In genomic region chr4:924107-925096, GRCh38 we compare ENCODE assay signal across 7 cellular contexts. TPM values are rescaled to one million over a fixed set of nuclear protein-coding genes. Genes with fewer than 3 reads are reported as not detected.
DNase-seq lines count a peak whose midpoint lies in the region; ATAC-seq, FAIRE-seq and TF ChIP-seq lines count a peak whose summit lies in the region.

No MANE protein-coding gene starts in this region.

- DNase-seq in GM12878 (ENCODE audit: low read depth, low spot score) (peak; percentile 50), posterior vena cava (ENCODE audit: low spot score) (peak; percentile 72), testis (no peak)
- DNase-seq in stimulated activated CD4-positive, alpha-beta T cell treated with anti-CD3 and anti-CD28 coated beads, Interleukin-4, amount 100 ng/mL, for 1 hour = no peak
- DNase-seq in NK-92 treated with Interleukin-12 subunit alpha and Interleukin-12 subunit beta, amount 100 ng/mL, for 24 hours (lab: John Stamatoyannopoulos, UW) = no peak

- no peak overlapping the region for H3K9ac ChIP-seq in GM12878 (ENCODE audit: control insufficient read depth, insufficient read depth, low read length)

- peak; percentile 40 for ATAC-seq in GM18907 (IDR thresholded peaks at IDR 0.05; ENCODE audit: unreplicated experiment)
- peak; percentile 41 for ATAC-seq in HG03520 (IDR thresholded peaks at IDR 0.05; ENCODE audit: unreplicated experiment)
- peak; percentile 74 for ATAC-seq in GM12878

- TF ChIP-seq POLR2A in GM12878 (IDR thresholded peaks at IDR 0.05; ENCODE audit: low read depth, low read length) = no peak
- TF ChIP-seq POLR2A in testis (IDR thresholded peaks at IDR 0.05) = no peak

- POLR2A ChIA-PET in GM12878 (lab: Charles Lee) = interaction anchor here (0.7 to 2.1 kb wide), 4 partner anchors 8 to 276 kb away, joined by 4 to 15 read pairs (median 6); partner anchors contain the start of genes GAK and TMEM175

- 8% methylated on average over 18 of the region's 18 CpGs for WGBS in GM12878 (ENCODE audit: insufficient coverage, insufficient replicate concordance, low lambda C conversion rate, missing lambda C conversion rate)
- 80 to 83% methylated on average over 16 to 18 of the region's 18 CpGs for WGBS in testis, 2 donors

- in situ Hi-C loops in GM12878 (cut with MboI) = no loop called here

- no peak overlapping the region for H2AFZ ChIP-seq in GM12878 (ENCODE audit: control insufficient read depth, low read depth, low read length)

- no peak for TF ChIP-seq EP300 in GM12878 (IDR thresholded peaks at IDR 0.05; ENCODE audit: borderline replicate concordance in 1 of 2, control insufficient read depth in 1 of 2, low read depth in 2 of 2, low read length in 2 of 2)

- no TSS peak for BruUV-seq in GM12878 (replicated peaks; lab: Mats Ljungman, UMichigan)

- peaks cover 45% of the 10 kb centered on the region for H3K4me1 ChIP-seq in GM12878 (ENCODE audit: control insufficient read depth, insufficient read depth, low read length)
- H3K4me1 ChIP-seq in testis = no peaks in the 10 kb centered on the region

- peak overlapping the region; percentile 61 for H3K4me2 ChIP-seq in GM12878 (ENCODE audit: control insufficient read depth, insufficient read depth)

- CTCF ChIA-PET in GM12878 (lab: Yijun Ruan, JAX) = interaction anchor here (0.6 kb wide), 1 partner anchor 12 kb away, joined by 3 read pairs; no protein-coding TSS in a partner anchor

- H3K4me3 ChIP-seq in GM12878 (no peak overlapping the region; the same call in 1 of the 2 replicates), testis (no peak overlapping the region)

- no peak for TF ChIP-seq RAD21 in GM12878 (IDR thresholded peaks at IDR 0.05; ENCODE audit: insufficient read depth, low read depth, low read length)

- TF ChIP-seq CTCF in GM12878 (IDR thresholded peaks at IDR 0.05 in 2 of 3, conservative IDR thresholded peaks at IDR 0.05 in 1 of 3; ENCODE audit: control insufficient read depth in 2 of 3, extremely low read depth in 1 of 3, insufficient read depth in 1 of 3, low read depth in 3 of 3, low read length in 3 of 3) (no peak), testis (IDR thresholded peaks at IDR 0.05) (no peak)

- H3K79me2 ChIP-seq in GM12878 (ENCODE audit: control insufficient read depth, insufficient read depth, low read length) = peaks cover 76% of the 10 kb centered on the region

- H3K27ac ChIP-seq in GM12878 (ENCODE audit: control insufficient read depth, insufficient read depth) = peak overlapping the region; percentile 79
- no peak overlapping the region for H3K27ac ChIP-seq in testis

- peaks cover 8% of the 10 kb centered on the region; the same call in 1 of the 2 replicates for H4K20me1 ChIP-seq in GM12878 (ENCODE audit: control insufficient read depth, insufficient read depth)

- FAIRE-seq in GM12878 (lab: Jason Lieb, UNC) = peak; percentile 7

- SMC1A ChIA-PET in GM12878 (lab: Charles Lee; ENCODE audit: uncharacterized antibody, unreplicated experiment) = interaction anchor here (0.6 to 4.1 kb wide), 3 partner anchors 11 to 62 kb away, joined by 4 to 47 read pairs (median 5); partner anchors contain the start of gene IDUA

- RAD21 ChIA-PET in GM12878 (lab: Charles Lee; ENCODE audit: unreplicated experiment) = interaction anchor here (1.0 to 1.3 kb wide), 2 partner anchors 8 to 11 kb away, joined by 4 to 7 read pairs; partner anchors contain the start of genes GAK and TMEM175

- peaks cover 2 to 4% of the 10 kb centered on the region in 2 experiments; a peak in 3 of 4 replicates for H3K36me3 ChIP-seq in GM12878 (ENCODE audit: control insufficient read depth in 2 of 2, insufficient read depth in 2 of 2, low read length in 1 of 2)
- H3K36me3 ChIP-seq in testis (ENCODE audit: low read depth, missing control alignments) = no peaks in the 10 kb centered on the region

- H3K27me3 ChIP-seq in GM12878 (replicated peaks in 1 of 2; ENCODE audit: control insufficient read depth in 2 of 2, insufficient read depth in 2 of 2, low read length in 1 of 2) = no peaks in the 10 kb centered on the region
- no peaks in the 10 kb centered on the region for H3K27me3 ChIP-seq in testis

- intact Hi-C loops in GM12878 (cut with micrococcal nuclease; ENCODE audit: unreplicated experiment) (loop anchor here (1.0 to 5.0 kb wide), 3 partner anchors 8 to 423 kb away; partner anchors contain the start of genes GAK, TMEM175 and UVSSA), posterior vena cava (cut with DNase I) (no loop called here), testis (cut with DNase I; ENCODE audit: low total_unique reads) (no loop called here)

- H3K9me3 ChIP-seq in GM12878 (replicated peaks; ENCODE audit: control insufficient read depth, insufficient read depth, low read length) (peaks cover 3% of the 10 kb centered on the region; the same call in 2 of the 3 replicates), testis (no peaks in the 10 kb centered on the region)

TF ChIP-seq in GM12878, 131 proteins besides CTCF, POLR2A, EP300 and RAD21 (continues in another document):
- peak; percentile 82 for TF ChIP-seq SPI1 (IDR thresholded peaks at IDR 0.05; ENCODE audit: borderline replicate concordance, insufficient read depth, low read depth, low read length)

RNA-seq across cellular contexts. Expression of gene GAK, which starts 7.7 kb away (rescaled TPM):
- total RNA-seq in GM12878 (2013; cell fraction: nucleolus; rRNA removed) = 353 and 398 TPM in 2 replicates
- 84.3 and 96.9 TPM in 2 replicates for total RNA-seq in GM12878 (2014; rRNA removed)
- 18.4 and 22.5 TPM in 2 replicates for total RNA-seq in GM12878 (2014; rRNA removed; fragmentation: Illumina TruSeq; extraction: Trizol)
- 114 and 127 TPM in 2 replicates for total RNA-seq in GM12878 (2021)
- 15.7 TPM for polyA plus RNA-seq in GM12878 (2011; ENCODE audit: low read depth)
- polyA plus RNA-seq in GM12878 (2011; rRNA removed) = 20.8 and 36.6 TPM in 2 replicates
- 34.7 and 47.1 TPM in 2 replicates for polyA plus RNA-seq in GM12878 (2011; cell fraction: cytosol; rRNA removed)
- polyA plus RNA-seq in GM12878 (2011; cell fraction: nucleus; rRNA removed) = 193 and 259 TPM in 2 replicates
- 54.3 and 64.5 TPM in 2 replicates for polyA plus RNA-seq in GM12878 (2012)
- 9.3 and 20.2 TPM in 2 replicates for polyA plus RNA-seq in GM12878 (2014; fragmentation: Illumina TruSeq; extraction: Trizol)
- polyA plus RNA-seq in GM12878 (2014; fragmentation: Nextera tagmentation; extraction: Ambion mirVana) = 1 to 10 TPM in 1 of 2 experiments, under 1 TPM in 1; 0.82 to 5.7 TPM
- 87.6 and 109 TPM in 2 replicates for polyA plus RNA-seq in GM12878 (2014; rRNA removed)
- polyA plus RNA-seq in GM12878 (2016; fragmentation: Nextera tagmentation; extraction: Ambion mirVana) = 10 to 100 TPM; 71.0 to 73.6 TPM
- 83.6 and 214 TPM in 2 replicates for polyA minus RNA-seq in GM12878 (2011; rRNA and poly(A)+ RNA removed)
- polyA minus RNA-seq in GM12878 (2011; cell fraction: cytosol; rRNA and poly(A)+ RNA removed) = 29.3 and 36.4 TPM in 2 replicates
- 79.4 and 142 TPM in 2 replicates for polyA minus RNA-seq in GM12878 (2011; cell fraction: nucleus; rRNA and poly(A)+ RNA removed)
- total RNA-seq in posterior vena cava = 10 to 100 TPM; 63.5 to 73.5 TPM
- 100 to 1,000 TPM; 226 to 229 TPM for total RNA-seq in testis
- 130 TPM for polyA plus RNA-seq in testis (ENCODE audit: insufficient read depth, low read depth, low replicate concordance)

RNA-seq across cellular contexts. Expression of gene TMEM175, which starts 7.9 kb away (rescaled TPM):
- total RNA-seq in GM12878 (2013; cell fraction: nucleolus; rRNA removed) = 41.5 and 43.7 TPM in 2 replicates
- total RNA-seq in GM12878 (2014; rRNA removed) (26.1 and 31.8 TPM in 2 replicates), GM12878 (2014; rRNA removed; fragmentation: Illumina TruSeq; extraction: Trizol) (11.1 and 12.4 TPM in 2 replicates), GM12878 (2021) (21.8 and 26.0 TPM in 2 replicates), posterior vena cava (10 to 100 TPM; 15.3 to 16.4 TPM), testis (10 to 100 TPM; 69.2 to 88.2 TPM)
- polyA plus RNA-seq in GM12878 (2011; ENCODE audit: low read depth) = 29.5 TPM
- polyA plus RNA-seq in GM12878 (2011; rRNA removed) (9.5 and 19.2 TPM in 2 replicates), GM12878 (2014; fragmentation: Illumina TruSeq; extraction: Trizol) (3.8 and 10.0 TPM in 2 replicates), GM12878 (2014; fragmentation: Nextera tagmentation; extraction: Ambion mirVana) (under 1 TPM; 0.11 to 0.22 TPM), GM12878 (2014; rRNA removed) (39.5 and 53.5 TPM in 2 replicates), GM12878 (2016; fragmentation: Nextera tagmentation; extraction: Ambion mirVana) (10 to 100 TPM; 25.4 to 31.5 TPM), testis (ENCODE audit: insufficient read depth, low read depth, low replicate concordance) (50.5 TPM)
- 36.8 and 40.3 TPM in 2 replicates for polyA plus RNA-seq in GM12878 (2011; cell fraction: cytosol; rRNA removed)
- 218 and 219 TPM in 2 replicates for polyA plus RNA-seq in GM12878 (2011; cell fraction: nucleus; rRNA removed)
- 23.1 and 26.7 TPM in 2 replicates for polyA plus RNA-seq in GM12878 (2012)
- 12.2 and 16.1 TPM in 2 replicates for polyA minus RNA-seq in GM12878 (2011; rRNA and poly(A)+ RNA removed)
- polyA minus RNA-seq in GM12878 (2011; cell fraction: cytosol; rRNA and poly(A)+ RNA removed) = 6.5 and 9.0 TPM in 2 replicates
- 21.6 and 32.9 TPM in 2 replicates for polyA minus RNA-seq in GM12878 (2011; cell fraction: nucleus; rRNA and poly(A)+ RNA removed)

RNA-seq across cellular contexts. Expression of gene DGKQ, which starts 49.0 kb away (rescaled TPM):
- 11.3 and 12.9 TPM in 2 replicates for total RNA-seq in GM12878 (2013; cell fraction: nucleolus; rRNA removed)
- total RNA-seq in GM12878 (2014; rRNA removed) (7.8 and 8.0 TPM in 2 replicates), GM12878 (2014; rRNA removed; fragmentation: Illumina TruSeq; extraction: Trizol) (1.7 and 1.8 TPM in 2 replicates), GM12878 (2021) (9.5 and 10.5 TPM in 2 replicates), posterior vena cava (10 to 100 TPM; 10.8 to 11.9 TPM), testis (10 to 100 TPM; 20.7 to 22.7 TPM)
- polyA plus RNA-seq in GM12878 (2011; ENCODE audit: low read depth) = 1.3 TPM
- polyA plus RNA-seq in GM12878 (2011; rRNA removed) (1.1 and 2.8 TPM in 2 replicates), GM12878 (2014; fragmentation: Illumina TruSeq; extraction: Trizol) (0.49 and 0.79 TPM in 2 replicates), GM12878 (2014; fragmentation: Nextera tagmentation; extraction: Ambion mirVana) (under 1 TPM; 0.11 to 0.46 TPM), GM12878 (2014; rRNA removed) (8.1 and 8.5 TPM in 2 replicates), GM12878 (2016; fragmentation: Nextera tagmentation; extraction: Ambion mirVana) (1 to 10 TPM in 1 of 2 experiments, under 1 TPM in 1; 0.79 to 1.1 TPM), testis (ENCODE audit: insufficient read depth, low read depth, low replicate concordance) (10.8 TPM)
- 3.6 and 6.1 TPM in 2 replicates for polyA plus RNA-seq in GM12878 (2011; cell fraction: cytosol; rRNA removed)
- 62.4 and 74.3 TPM in 2 replicates for polyA plus RNA-seq in GM12878 (2011; cell fraction: nucleus; rRNA removed)
- 4.3 and 4.8 TPM in 2 replicates for polyA plus RNA-seq in GM12878 (2012)
- polyA minus RNA-seq in GM12878 (2011; rRNA and poly(A)+ RNA removed) = 2.3 and 4.4 TPM in 2 replicates
- polyA minus RNA-seq in GM12878 (2011; cell fraction: cytosol; rRNA and poly(A)+ RNA removed) = 1.5 and 2.3 TPM in 2 replicates
- 6.8 and 10.8 TPM in 2 replicates for polyA minus RNA-seq in GM12878 (2011; cell fraction: nucleus; rRNA and poly(A)+ RNA removed)

Comparison
In these comparisons a context has a peak if more than half of its experiments do, and no peak if none do; other contexts are left out.
1. DNase-seq: peak in GM12878 (single experiment) and posterior vena cava (single experiment); none in testis (single experiment), stimulated activated CD4-positive, alpha-beta T cell treated with anti-CD3 and anti-CD28 coated beads, Interleukin-4, amount 100 ng/mL, for 1 hour (single experiment) and NK-92 treated with Interleukin-12 subunit alpha and Interleukin-12 subunit beta, amount 100 ng/mL, for 24 hours (single experiment).
2. Peak in every context shown above with its lines, with median percentiles within 50 percentile points of each other: ATAC-seq.